20 cellular contexts compared by ENCODE assay signal in the genomic region with DNA sequence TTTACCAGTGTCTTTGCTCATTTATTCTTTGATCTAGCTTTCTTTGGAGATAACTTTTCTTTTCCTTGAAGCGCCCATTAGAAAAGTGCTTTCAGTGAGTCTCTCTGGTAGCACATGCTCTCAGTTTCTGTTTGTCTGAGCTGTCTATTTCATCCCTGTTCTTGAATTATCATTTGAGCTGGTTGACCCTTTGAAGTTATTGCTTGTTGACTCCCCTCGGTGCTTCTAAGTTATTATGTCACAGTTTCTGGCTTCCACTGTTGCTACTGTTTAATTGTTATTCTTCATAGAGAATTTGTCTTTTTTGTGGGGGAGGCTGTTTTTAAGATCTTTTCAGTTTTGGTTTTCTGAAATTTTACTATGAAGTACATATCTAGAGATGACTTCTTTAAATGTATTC. TPM values are rescaled to one million over a fixed set of nuclear protein-coding genes. Genes with fewer than 3 reads are reported as not detected.
"Had no signal": no experiment of that assay in that cellular context is flagged by ENCODE, and none has a peak within 500 bp of the region (broad histone marks: within the 10 kb centered on the region; RNA-seq: fewer than 3 reads in every experiment).

No MANE protein-coding gene starts in this region.

- H3K4me1 Mint-ChIP-seq: nephron progenitor cell had no signal

- DNase-seq: activated CD4-positive, alpha-beta T cell treated with anti-CD3 and anti-CD28 coated beads, Interleukin-2, amount 10 ng/mL, durations not matched to agents 7 days and 5 days; activated CD8-positive, alpha-beta memory T cell treated with anti-CD3 and anti-CD28 coated beads for 24 hours; activated CD8-positive, alpha-beta memory T cell treated with anti-CD3 and anti-CD28 coated beads, Interleukin-2, amount 50 U/mL, for 48 hours; activated naive CD4-positive, alpha-beta T cell treated with anti-CD3 and anti-CD28 coated beads, Interleukin-2, amount 10 ng/mL, durations not matched to agents 7 days and 5 days; cerebellar nuclear complex; cortex of kidney; gastrocnemius medialis; head of caudate nucleus; kidney; nephron progenitor cell; nucleus accumbens; sigmoid colon; stimulated activated naive CD4-positive, alpha-beta T cell; WERI-Rb-1 had no signal

- H3K36me3 Mint-ChIP-seq: activated naive CD4-positive, alpha-beta T cell treated with anti-CD3 and anti-CD28 coated beads, Interleukin-2, amount 10 ng/mL, durations not matched to agents 7 days and 5 days had no signal

- H3K9me3 Mint-ChIP-seq: activated CD4-positive, alpha-beta T cell treated with anti-CD3 and anti-CD28 coated beads, Interleukin-2, amount 10 ng/mL, durations not matched to agents 7 days and 5 days; activated naive CD4-positive, alpha-beta T cell treated with anti-CD3 and anti-CD28 coated beads, Interleukin-2, amount 10 ng/mL, durations not matched to agents 7 days and 5 days; activated T-helper 2 cell treated with anti-CD3 and anti-CD28 coated beads, Interferon-gamma antibody, Interleukin-2, Interleukin-4, amounts not matched to agents 10 μg/mL and 5 μg/mL and 100 μg/mL, durations not matched to agents 14 hours and 24 hours and 36 hours; T-helper 1 cell treated with Interleukin-12 subunit alpha and Interleukin-12 subunit beta and Interleukin-4 antibody, amounts not matched to agents 30 μg/mL and 1 μg/mL, for 36 hours had no signal

- H3K4me1 ChIP-seq: gastrocnemius medialis, sigmoid colon, tibial nerve had no signal

- H3K27ac Mint-ChIP-seq: activated CD4-positive, alpha-beta T cell treated with anti-CD3 and anti-CD28 coated beads, Interleukin-2, amount 10 ng/mL, durations not matched to agents 7 days and 5 days; activated naive CD4-positive, alpha-beta T cell treated with anti-CD3 and anti-CD28 coated beads, Interleukin-2, amount 10 ng/mL, durations not matched to agents 7 days and 5 days; activated T-helper 2 cell treated with anti-CD3 and anti-CD28 coated beads, Interferon-gamma antibody, Interleukin-2, Interleukin-4, amounts not matched to agents 10 μg/mL and 5 μg/mL and 100 μg/mL, durations not matched to agents 14 hours and 24 hours and 36 hours; nephron progenitor cell; T-helper 1 cell treated with Interleukin-12 subunit alpha and Interleukin-12 subunit beta and Interleukin-4 antibody, amounts not matched to agents 30 μg/mL and 1 μg/mL, for 36 hours had no signal

- H3K4me3 Mint-ChIP-seq: activated CD4-positive, alpha-beta T cell treated with anti-CD3 and anti-CD28 coated beads, Interleukin-2, amount 10 ng/mL, durations not matched to agents 7 days and 5 days; activated naive CD4-positive, alpha-beta T cell treated with anti-CD3 and anti-CD28 coated beads, Interleukin-2, amount 10 ng/mL, durations not matched to agents 7 days and 5 days; nephron progenitor cell; T-helper 1 cell treated with Interleukin-12 subunit alpha and Interleukin-12 subunit beta and Interleukin-4 antibody, amounts not matched to agents 30 μg/mL and 1 μg/mL, for 36 hours had no signal

- H3K27ac ChIP-seq: gastrocnemius medialis, sigmoid colon, tibial nerve, WERI-Rb-1 had no signal

- H3K27me3 ChIP-seq: gastrocnemius medialis, sigmoid colon, tibial nerve had no signal

- H3K36me3 ChIP-seq: gastrocnemius medialis, sigmoid colon, tibial nerve, WERI-Rb-1 had no signal

- H3K4me3 ChIP-seq: gastrocnemius medialis, lung, sigmoid colon, tibial nerve had no signal

- H3K9me3 ChIP-seq: gastrocnemius medialis, sigmoid colon had no signal

- ATAC-seq: gastrocnemius medialis, left lobe of liver had no signal

RNA-seq across cellular contexts. Expression of a gene that starts 11.4 kb away (rescaled TPM):
- total RNA-seq: bronchial epithelial cell had no signal

RNA-seq across cellular contexts. Expression of a gene that starts 58.4 kb away (rescaled TPM):
- total RNA-seq: activated CD4-positive, alpha-beta T cell treated with anti-CD3 and anti-CD28 coated beads, Interleukin-2, amount 10 ng/mL, durations not matched to agents 7 days and 5 days had no signal
